Comparison of ENCODE assay signal across 8 cellular contexts in genomic region chr11:59559886-59560285, GRCh38. TPM values are rescaled to one million over a fixed set of nuclear protein-coding genes. Genes with fewer than 3 reads are reported as not detected.
DNase-seq lines count a peak whose midpoint lies in the region; ATAC-seq and TF ChIP-seq lines count a peak whose summit lies in the region.
"Had no signal": no experiment of that assay in that cellular context is flagged by ENCODE, and none has a peak within 500 bp of the region (broad histone marks: within the 10 kb centered on the region; RNA-seq: fewer than 3 reads in every experiment).

No MANE protein-coding gene starts in this region.

- TF ChIP-seq EP300 in gastroesophageal sphincter (IDR thresholded peaks at IDR 0.05), result no peak

- H3K4me3 ChIP-seq in HCT116 (replicated peaks in 1 of 2; ENCODE audit: low read depth in 1 of 2, low read length in 2 of 2), result no peak overlapping the region
- H3K4me3 ChIP-seq in gastroesophageal sphincter, result peak overlapping the region; percentile 60 to 68

- no TSS peak for BruUV-seq in HCT116 (replicated peaks; lab: Mats Ljungman, UMichigan)

- RAD21 ChIA-PET in HCT116 (lab: Charles Lee; ENCODE audit: low non-redundant PET in 1 of 2, low total read pairs in 2 of 2, uncharacterized antibody in 2 of 2, unreplicated experiment in 2 of 2), result no interaction called here

- CTCF ChIA-PET in HCT116 (lab: Charles Lee), result interaction anchor here (1.2 kb wide), 1 partner anchor 9 kb away, joined by 3 read pairs; no protein-coding TSS in a partner anchor
- CTCF ChIA-PET in RWPE1 (lab: Yijun Ruan, JAX), result interaction anchor here (0.7 kb wide), 1 partner anchor 49 kb away, joined by 5 read pairs; no protein-coding TSS in a partner anchor

- H3K4me1 ChIP-seq in HCT116 (ENCODE audit: control insufficient read depth in 1 of 2, insufficient read depth in 2 of 2, low read length in 2 of 2), result peaks cover 35 to 83% of the 10 kb centered on the region in 2 experiments
- peaks cover 0 to 45% (median 5%) of the 10 kb centered on the region in 3 donors for H3K4me1 ChIP-seq in gastroesophageal sphincter

- H3K4me1 Mint-ChIP-seq in stimulated activated effector memory CD8-positive, alpha-beta T cell treated with anti-CD3 and anti-CD28 coated beads, Interleukin-12 subunit alpha, Interleukin-12 subunit beta, amount 100 ng/mL, for 72 hours, result peaks cover 56% of the 10 kb centered on the region

- no peaks in the 10 kb centered on the region for H3K9me2 ChIP-seq in HCT116 (ENCODE audit: insufficient read depth)

- no peaks in the 10 kb centered on the region for H3K79me2 ChIP-seq in HCT116 (ENCODE audit: insufficient read depth, low read length)

- TF ChIP-seq RAD21 in HCT116 (IDR thresholded peaks at IDR 0.05; ENCODE audit: low read depth), result no peak

- H3K9me3 ChIP-seq in HCT116 (ENCODE audit: control insufficient read depth in 1 of 2, insufficient read depth in 1 of 2, low read depth in 1 of 2, low read length in 2 of 2), result no peaks in the 10 kb centered on the region
- H3K9me3 ChIP-seq in gastroesophageal sphincter, result no peaks in the 10 kb centered on the region

- ATAC-seq in HCT116, result peak; percentile 1
- ATAC-seq in gastroesophageal sphincter, result no peak
- ATAC-seq in stimulated activated effector memory CD8-positive, alpha-beta T cell treated with anti-CD3 and anti-CD28 coated beads, Interleukin-12 subunit alpha, Interleukin-12 subunit beta, amount 100 ng/mL, for 72 hours, result no peak

- peak overlapping the region; percentile 77 for H2AFZ ChIP-seq in HCT116 (ENCODE audit: low read depth, low read length, poor library complexity, severe bottlenecking)

- H3K36me3 Mint-ChIP-seq in stimulated activated effector memory CD8-positive, alpha-beta T cell treated with anti-CD3 and anti-CD28 coated beads, Interleukin-12 subunit alpha, Interleukin-12 subunit beta, amount 100 ng/mL, for 72 hours, result peaks cover 44% of the 10 kb centered on the region

- H3K9ac ChIP-seq in HCT116 (ENCODE audit: low read length), result no peak overlapping the region

- DNase-seq in HCT116 (ENCODE audit: low read depth, low spot score), result no peak
- no peak for DNase-seq in RWPE1 (ENCODE audit: low spot score)
- DNase-seq in stimulated activated effector memory CD8-positive, alpha-beta T cell treated with anti-CD3 and anti-CD28 coated beads, Interleukin-12 subunit alpha, Interleukin-12 subunit beta, amount 100 ng/mL, for 72 hours (ENCODE audit: low spot score in 2 of 2), result no peak
- DNase-seq in GDM1 (lab: John Stamatoyannopoulos, UW), result no peak
- DNase-seq in NCI-H524 (lab: John Stamatoyannopoulos, UW), result no peak
- DNase-seq in NOMO-1 (lab: John Stamatoyannopoulos, UW; ENCODE audit: unreplicated experiment in 2 of 2), result no peak

- POLR2A ChIA-PET in HCT116 (lab: Charles Lee), result interaction anchor here (1.2 to 2.5 kb wide), 3 partner anchors 10 to 56 kb away, joined by 4 to 17 read pairs (median 4); partner anchors contain the start of gene OSBP
- POLR2A ChIA-PET in RWPE1 (lab: Yijun Ruan, JAX; ENCODE audit: low non-redundant PET), result no interaction called here

- TF ChIP-seq CTCF in HCT116 (IDR thresholded peaks at IDR 0.05 in 2 of 3, conservative IDR thresholded peaks at IDR 0.05 in 1 of 3; ENCODE audit: borderline replicate concordance in 1 of 3, insufficient read depth in 1 of 3, low read depth in 2 of 3, low read length in 2 of 3) (no peak), RWPE1 (conservative IDR thresholded peaks at IDR 0.05; ENCODE audit: low read depth) (no peak), gastroesophageal sphincter (IDR thresholded peaks at IDR 0.05) (no peak)

- peak overlapping the region; percentile 86 for H3K4me2 ChIP-seq in HCT116 (ENCODE audit: low read length)

- H4K20me1 ChIP-seq in HCT116 (ENCODE audit: insufficient read depth), result no peaks in the 10 kb centered on the region

- peak overlapping the region; percentile 79 for H3K4me3 Mint-ChIP-seq in stimulated activated effector memory CD8-positive, alpha-beta T cell treated with anti-CD3 and anti-CD28 coated beads, Interleukin-12 subunit alpha, Interleukin-12 subunit beta, amount 100 ng/mL, for 72 hours

- H3K27ac ChIP-seq in HCT116 (ENCODE audit: low read depth, low read length), result peak overlapping the region; percentile 5; the same call in 1 of the 2 replicates
- H3K27ac ChIP-seq in RWPE1, result peak overlapping the region; percentile 95
- peak overlapping the region in 3 of 4 donors; percentile 90 to 92 (median 91) for H3K27ac ChIP-seq in gastroesophageal sphincter

- TF ChIP-seq POLR2A in HCT116 (IDR thresholded peaks at IDR 0.05; ENCODE audit: borderline replicate concordance, extremely low read depth, insufficient read depth, insufficient read length), result no peak
- TF ChIP-seq POLR2A in gastroesophageal sphincter (IDR thresholded peaks at IDR 0.05), result no peak

- H3K27ac Mint-ChIP-seq in stimulated activated effector memory CD8-positive, alpha-beta T cell treated with anti-CD3 and anti-CD28 coated beads, Interleukin-12 subunit alpha, Interleukin-12 subunit beta, amount 100 ng/mL, for 72 hours, result peak overlapping the region; percentile 99

- no peaks in the 10 kb centered on the region for H3K9me3 Mint-ChIP-seq in stimulated activated effector memory CD8-positive, alpha-beta T cell treated with anti-CD3 and anti-CD28 coated beads, Interleukin-12 subunit alpha, Interleukin-12 subunit beta, amount 100 ng/mL, for 72 hours

- H3K36me3 ChIP-seq in HCT116 (ENCODE audit: control insufficient read depth in 1 of 2, insufficient read depth in 2 of 2, low read length in 2 of 2) (no peaks in the 10 kb centered on the region), gastroesophageal sphincter (no peaks in the 10 kb centered on the region)

- intact Hi-C loops in HCT116 (cut with micrococcal nuclease), result loop anchor here (1.0 to 10.0 kb wide), 2 partner anchors 9 to 1895 kb away; partner anchors contain the start of gene ZDHHC5

- H3K27me3 ChIP-seq in HCT116 (ENCODE audit: insufficient read depth, low read length) (no peaks in the 10 kb centered on the region), gastroesophageal sphincter (no peaks in the 10 kb centered on the region)

- 0 to 60% methylated on average over 1 to 5 of the region's 8 CpGs for WGBS in gastroesophageal sphincter (ENCODE audit: low coverage in 1 of 2), 2 donors

TF ChIP-seq in HCT116, 20 proteins besides CTCF, POLR2A, EP300 and RAD21:
- TF ChIP-seq SIN3A (IDR thresholded peaks at IDR 0.05; ENCODE audit: low read depth) (no peak), TCF7L2 (IDR thresholded peaks at IDR 0.05; ENCODE audit: borderline replicate concordance, extremely low read depth, insufficient read depth, insufficient read length) (peak; percentile 57)

RNA-seq across cellular contexts. Expression of gene OR4D9, which starts 48.5 kb away (rescaled TPM):
- total RNA-seq in HCT116 (2021; ENCODE audit: unreplicated experiment) (not detected), gastroesophageal sphincter (not detected)
- polyA plus RNA-seq in HCT116 (2012), result not detected in 2 replicates
- total RNA-seq: myocyte had no signal

RNA-seq across cellular contexts. Expression of gene OSBP, which starts 55.7 kb away (rescaled TPM):
- total RNA-seq in HCT116 (2021; ENCODE audit: unreplicated experiment), result 43.8 TPM
- polyA plus RNA-seq in HCT116 (2012), result 27.2 and 28.3 TPM in 2 replicates
- 10 to 100 TPM; 31.4 to 39.7 (median 38.1) TPM for total RNA-seq in gastroesophageal sphincter

RNA-seq across cellular contexts. Expression of gene OR4D11, which starts 56.5 kb away (rescaled TPM):
- total RNA-seq in HCT116 (2021; ENCODE audit: unreplicated experiment), result not detected
- polyA plus RNA-seq in HCT116 (2012), result not detected in 2 replicates
- total RNA-seq in gastroesophageal sphincter, result not detected
- total RNA-seq: myocyte had no signal

Comparison
In these comparisons a context has a peak if more than half of its experiments do, and no peak if none do; other contexts are left out.
1. H3K27ac ChIP-seq: peak in every context shown above with its lines; median percentile 95 in RWPE1; 91 in gastroesophageal sphincter; 5 in HCT116.
2. H3K4me3 ChIP-seq: peak in gastroesophageal sphincter (2 of 2); none in HCT116 (0 of 2).